In the genomic region with DNA sequence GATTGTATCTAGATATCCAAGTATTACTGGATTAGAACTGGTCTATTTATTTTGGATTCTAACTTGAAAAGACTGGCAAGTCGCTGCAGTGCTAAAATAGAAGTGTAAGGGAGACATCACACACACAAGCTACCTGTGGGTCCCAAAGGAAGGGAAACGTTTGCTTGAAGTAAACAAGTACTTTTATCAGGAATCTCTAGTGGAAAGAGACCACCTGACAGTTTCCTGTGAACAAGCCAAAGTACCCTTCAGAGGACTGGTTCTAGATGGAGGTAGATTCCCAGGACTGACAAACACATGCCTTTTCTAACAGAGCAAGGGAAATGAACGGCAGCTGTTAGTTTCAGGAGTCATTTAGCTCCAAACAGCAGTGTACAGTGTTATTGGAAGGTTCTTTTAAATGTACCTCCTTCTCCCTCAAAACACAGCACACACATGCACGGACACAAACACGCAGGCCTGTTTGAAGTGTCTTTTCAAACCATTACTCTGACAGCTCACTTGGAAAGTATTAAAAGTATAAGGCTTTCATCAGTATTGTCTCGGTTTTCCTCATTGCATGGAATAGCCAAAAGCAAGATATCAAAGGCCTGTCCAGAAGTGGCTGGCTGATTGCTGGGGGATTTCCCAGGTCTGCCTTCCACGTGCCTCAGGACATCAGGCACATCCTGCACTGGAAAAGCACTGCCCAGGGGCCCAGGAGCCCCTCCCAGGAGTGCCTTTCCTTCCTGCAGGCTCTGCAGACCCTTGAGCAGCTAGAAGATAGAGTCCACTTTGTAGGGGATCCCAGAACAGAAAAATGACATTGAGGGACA, we compare ENCODE assay signal across 17 cellular contexts.
DNase-seq lines count a peak whose midpoint lies in the region; ATAC-seq and TF ChIP-seq lines count a peak whose summit lies in the region.
"Had no signal": no experiment of that assay in that cellular context is flagged by ENCODE, and none has a peak within 500 bp of the region (broad histone marks: within the 10 kb centered on the region; RNA-seq: fewer than 3 reads in every experiment).

No MANE protein-coding gene starts in this region.

- H3K9me3 Mint-ChIP-seq in brain (peaks cover 0 to 8% (median 3%) of the 10 kb centered on the region in 5 experiments), neural progenitor cell (no peaks in the 10 kb centered on the region)
- H3K9me3 Mint-ChIP-seq in activated CD4-positive, alpha-beta memory T cell treated with anti-CD3 and anti-CD28 coated beads, Interleukin-2, amount 10 ng/mL, durations not matched to agents 7 days and 5 days, result no peaks in the 10 kb centered on the region
- H3K9me3 Mint-ChIP-seq: HFFc6; T-helper 2 cell treated with Interferon-gamma antibody and Interleukin-4, amounts not matched to agents 5 μg/mL and 100 μg/mL, for 36 hours had no signal

- peaks cover 27% of the 10 kb centered on the region for H3F3A ChIP-seq in neural progenitor cell (ENCODE audit: low read depth)

- peak in 2 of 3 experiments; percentile 6 to 44 for DNase-seq in NCI-H1417 (lab: John Stamatoyannopoulos, UW)
- DNase-seq in NCI-H1417 treated with DMSO at 0.1 percent for 48 hours (lab: John Stamatoyannopoulos, UW), result no peak
- DNase-seq in neural progenitor cell (ENCODE audit: low spot score), result no peak
- DNase-seq in NCI-H526 (lab: John Stamatoyannopoulos, UW), result no peak
- no peak for DNase-seq in activated CD4-positive, alpha-beta memory T cell treated with anti-CD3 and anti-CD28 coated beads, Interleukin-2, amount 10 ng/mL, durations not matched to agents 7 days and 5 days
- DNase-seq: activated CD4-positive, alpha-beta memory T cell treated with anti-CD3 and anti-CD28 coated beads for 36 hours; activated effector memory CD4-positive, alpha-beta T cell treated with Interleukin-2 at 50 U/mL for 16 hours; body of pancreas; DND-41; HFFc6; NCI-H2107; Peyer's patch; spleen had no signal

- H3K27ac Mint-ChIP-seq in brain (peak overlapping the region; percentile 94 to 98 (median 95)), neural progenitor cell (peak overlapping the region; percentile 62)
- H3K27ac Mint-ChIP-seq in activated CD4-positive, alpha-beta memory T cell treated with anti-CD3 and anti-CD28 coated beads, Interleukin-2, amount 10 ng/mL, durations not matched to agents 7 days and 5 days, result no peak overlapping the region
- H3K27ac Mint-ChIP-seq: activated CD4-positive, alpha-beta memory T cell treated with anti-CD3 and anti-CD28 coated beads for 36 hours; HFFc6; T-helper 2 cell treated with Interferon-gamma antibody and Interleukin-4, amounts not matched to agents 5 μg/mL and 100 μg/mL, for 36 hours had no signal

- H3K4me1 ChIP-seq in neural progenitor cell, result peaks cover 60% of the 10 kb centered on the region
- H3K4me1 ChIP-seq: body of pancreas, Peyer's patch had no signal

- TF ChIP-seq CTCF in brain (conservative IDR thresholded peaks at IDR 0.05) (no peak), neural progenitor cell (IDR thresholded peaks at IDR 0.05) (no peak)

- peak; percentile 33 for ATAC-seq in HG02610 (IDR thresholded peaks at IDR 0.05; ENCODE audit: unreplicated experiment)
- no peak for ATAC-seq in HG02642 (IDR thresholded peaks at IDR 0.05; ENCODE audit: poor library complexity, unreplicated experiment)
- ATAC-seq: body of pancreas had no signal

- H4K20me1 ChIP-seq in neural progenitor cell (ENCODE audit: low read depth), result no peaks in the 10 kb centered on the region

- peak overlapping the region; percentile 61 for H3K4me2 ChIP-seq in neural progenitor cell

- H3K27ac ChIP-seq in neural progenitor cell, result peak overlapping the region; percentile 80
- H3K27ac ChIP-seq: body of pancreas, Peyer's patch, spleen had no signal

- no peak overlapping the region for H3K4me3 ChIP-seq in neural progenitor cell
- H3K4me3 ChIP-seq: body of pancreas, Peyer's patch, spleen had no signal

- CTCF ChIA-PET in activated CD4-positive, alpha-beta memory T cell treated with anti-CD3 and anti-CD28 coated beads, Interleukin-2, amount 10 ng/mL, durations not matched to agents 7 days and 5 days (lab: Charles Lee), result no interaction called here

- H3K79me2 ChIP-seq in neural progenitor cell (ENCODE audit: low read depth), result no peaks in the 10 kb centered on the region

- no peak overlapping the region for H3K9ac ChIP-seq in neural progenitor cell

- no peaks in the 10 kb centered on the region for H3K9me3 ChIP-seq in neural progenitor cell (ENCODE audit: low read depth)
- H3K9me3 ChIP-seq: body of pancreas, Peyer's patch had no signal

- H3K4me1 Mint-ChIP-seq in brain, result peaks cover 70% of the 10 kb centered on the region
- H3K4me1 Mint-ChIP-seq in neural progenitor cell, result peaks cover 60% of the 10 kb centered on the region
- peaks cover 4% of the 10 kb centered on the region for H3K4me1 Mint-ChIP-seq in activated CD4-positive, alpha-beta memory T cell treated with anti-CD3 and anti-CD28 coated beads, Interleukin-2, amount 10 ng/mL, durations not matched to agents 7 days and 5 days

- H3K27me3 ChIP-seq in neural progenitor cell, result no peaks in the 10 kb centered on the region
- H3K27me3 ChIP-seq: body of pancreas, Peyer's patch, spleen had no signal

- peaks cover 21% of the 10 kb centered on the region for H3K36me3 Mint-ChIP-seq in brain
- H3K36me3 Mint-ChIP-seq in neural progenitor cell, result peaks cover 3% of the 10 kb centered on the region
- H3K36me3 Mint-ChIP-seq in activated CD4-positive, alpha-beta memory T cell treated with anti-CD3 and anti-CD28 coated beads, Interleukin-2, amount 10 ng/mL, durations not matched to agents 7 days and 5 days (ENCODE audit: low read depth), result peaks cover 7% of the 10 kb centered on the region

- no peak overlapping the region for H2AFZ ChIP-seq in neural progenitor cell (replicated peaks)

- H3K4me3 Mint-ChIP-seq in brain (peak overlapping the region in 4 of 5 experiments; percentile 9 to 59 (median 40)), neural progenitor cell (no peak overlapping the region)
- H3K4me3 Mint-ChIP-seq in activated CD4-positive, alpha-beta memory T cell treated with anti-CD3 and anti-CD28 coated beads, Interleukin-2, amount 10 ng/mL, durations not matched to agents 7 days and 5 days, result no peak overlapping the region
- H3K4me3 Mint-ChIP-seq: activated CD4-positive, alpha-beta memory T cell treated with anti-CD3 and anti-CD28 coated beads for 36 hours; HFFc6; T-helper 2 cell treated with Interferon-gamma antibody and Interleukin-4, amounts not matched to agents 5 μg/mL and 100 μg/mL, for 36 hours had no signal

- POLR2A ChIA-PET in activated CD4-positive, alpha-beta memory T cell treated with anti-CD3 and anti-CD28 coated beads, Interleukin-2, amount 10 ng/mL, durations not matched to agents 7 days and 5 days (lab: Charles Lee), result no interaction called here

- peaks cover 5% of the 10 kb centered on the region for H3K36me3 ChIP-seq in neural progenitor cell
- H3K36me3 ChIP-seq: Peyer's patch had no signal

- H3K27me3 Mint-ChIP-seq in brain (no peaks in the 10 kb centered on the region), neural progenitor cell (ENCODE audit: insufficient read depth, low read depth) (peaks cover 2% of the 10 kb centered on the region)
- H3K27me3 Mint-ChIP-seq in activated CD4-positive, alpha-beta memory T cell treated with anti-CD3 and anti-CD28 coated beads, Interleukin-2, amount 10 ng/mL, durations not matched to agents 7 days and 5 days, result no peaks in the 10 kb centered on the region
- H3K27me3 Mint-ChIP-seq: activated CD4-positive, alpha-beta memory T cell treated with anti-CD3 and anti-CD28 coated beads for 36 hours had no signal

Comparison
In these comparisons a context has a peak if more than half of its experiments do, and no peak if none do; other contexts are left out.
1. DNase-seq: peak in NCI-H1417 (2 of 3); none in NCI-H1417 treated with DMSO at 0.1 percent for 48 hours (single experiment), neural progenitor cell (single experiment), NCI-H526 (0 of 2) and activated CD4-positive, alpha-beta memory T cell treated with anti-CD3 and anti-CD28 coated beads, Interleukin-2, amount 10 ng/mL, durations not matched to agents 7 days and 5 days (single experiment).
2. H3K4me3 Mint-ChIP-seq: peak in brain (4 of 5); none in neural progenitor cell (single experiment) and activated CD4-positive, alpha-beta memory T cell treated with anti-CD3 and anti-CD28 coated beads, Interleukin-2, amount 10 ng/mL, durations not matched to agents 7 days and 5 days (single experiment).